Comparison of ENCODE assay signal across 14 cellular contexts in the genomic region with DNA sequence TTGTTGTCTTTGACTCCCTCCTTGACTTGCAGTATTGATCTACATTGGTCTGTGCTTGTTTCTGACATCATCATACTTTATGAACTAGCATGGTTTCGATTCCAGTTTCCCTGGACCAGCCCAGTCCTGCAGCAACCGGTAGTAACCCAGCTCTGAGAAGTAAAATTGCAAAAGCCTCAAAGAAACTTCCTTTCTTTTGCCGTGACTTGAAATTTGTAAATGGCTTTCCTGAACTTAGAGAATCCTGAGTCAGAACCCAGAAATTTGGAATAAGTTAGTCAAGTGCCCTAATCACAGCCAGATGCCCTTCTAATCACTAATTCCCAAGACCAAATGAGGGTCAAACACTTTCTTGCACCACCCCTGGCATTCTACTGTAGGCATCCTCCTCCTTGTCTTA. TPM values are rescaled to one million over a fixed set of nuclear protein-coding genes. Genes with fewer than 3 reads are reported as not detected.
DNase-seq lines count a peak whose midpoint lies in the region; ATAC-seq and TF ChIP-seq lines count a peak whose summit lies in the region.
"Had no signal": no experiment of that assay in that cellular context is flagged by ENCODE, and none has a peak within 500 bp of the region (broad histone marks: within the 10 kb centered on the region; RNA-seq: fewer than 3 reads in every experiment).

No MANE protein-coding gene starts in this region.

- no peaks in the 10 kb centered on the region for H3K27me3 ChIP-seq in mesenchymal stem cell (ENCODE audit: control insufficient read depth in 1 of 2, insufficient read depth in 1 of 2, low read length in 2 of 2)

- H3K4me3 ChIP-seq in mesenchymal stem cell (ENCODE audit: insufficient read depth in 1 of 2, low read depth in 1 of 2, low read length in 2 of 2) = no peak overlapping the region

- DNase-seq in EH (ENCODE audit: low read depth) (peak; percentile 89), HFFc6 (peak; percentile 77), amniotic stem cell (lab: John Stamatoyannopoulos, UW) (peak; percentile 44), mesenchymal stem cell (no peak), OCI-M2 (lab: John Stamatoyannopoulos, UW; ENCODE audit: unreplicated experiment) (no peak), NCI-H510A treated with DMSO at 0.1 percent for 48 hours (lab: John Stamatoyannopoulos, UW) (no peak)
- DNase-seq: activated B cell treated with CpG ODN at 0.5 μM for 24 hours, natural killer cell, NCI-H1436 treated with DMSO at 0.1 percent for 48 hours, retina had no signal

- no peaks in the 10 kb centered on the region for H3K27me3 Mint-ChIP-seq in HFFc6 (ENCODE audit: insufficient read depth)

- no peak overlapping the region for H2BK15ac ChIP-seq in mesenchymal stem cell (ENCODE audit: low read depth, poor library complexity, severe bottlenecking)

- H3K4me1 Mint-ChIP-seq in HFFc6 (ENCODE audit: low read depth) = peaks cover 70% of the 10 kb centered on the region
- H3K4me1 Mint-ChIP-seq: activated B cell treated with CpG ODN at 0.5 μM for 24 hours, natural killer cell had no signal

- H3K9ac ChIP-seq in mesenchymal stem cell (ENCODE audit: low read length) = peak overlapping the region; percentile 66

- ATAC-seq in activated CD4-positive, CD25-positive, alpha-beta regulatory T cell treated with anti-CD3 and anti-CD28 coated beads, Interleukin-2, amount 50 U/mL, for 24 hours = no peak
- ATAC-seq in HG03565 (IDR thresholded peaks at IDR 0.05; ENCODE audit: unreplicated experiment) = no peak
- ATAC-seq: natural killer cell had no signal

- 84% methylated on average over 3 of the region's 3 CpGs for WGBS in mesenchymal stem cell

- H3K9me3 ChIP-seq in mesenchymal stem cell (ENCODE audit: control insufficient read depth, low read length) = peaks cover 5% of the 10 kb centered on the region

- no peak overlapping the region for H3K4me2 ChIP-seq in mesenchymal stem cell (ENCODE audit: low read length, poor library complexity, severe bottlenecking)

- H2AK5ac ChIP-seq in mesenchymal stem cell (ENCODE audit: low read length, severe bottlenecking) = no peak overlapping the region

- H2BK12ac ChIP-seq in mesenchymal stem cell (ENCODE audit: low read length in 2 of 2) = no peak overlapping the region

- no peak overlapping the region for H3K18ac ChIP-seq in mesenchymal stem cell (ENCODE audit: low read depth in 1 of 2, low read length in 2 of 2)

- no peak for TF ChIP-seq CTCF in HFFc6 (IDR thresholded peaks at IDR 0.05)

- no peak overlapping the region for H4K91ac ChIP-seq in mesenchymal stem cell (ENCODE audit: low read length)

- no peak overlapping the region for H3K4ac ChIP-seq in mesenchymal stem cell (ENCODE audit: low read depth in 1 of 2, low read length in 2 of 2)

- H2BK5ac ChIP-seq in mesenchymal stem cell (ENCODE audit: low read depth, low read length, poor library complexity, severe bottlenecking) = no peak overlapping the region

- H3K36me3 ChIP-seq in mesenchymal stem cell (ENCODE audit: control insufficient read depth in 1 of 2, insufficient read depth in 2 of 2, low read depth in 1 of 2, low read length in 2 of 2) = no peaks in the 10 kb centered on the region

- H3K14ac ChIP-seq in mesenchymal stem cell (ENCODE audit: low read length in 2 of 2) = no peak overlapping the region

- no peaks in the 10 kb centered on the region; the same call in 1 of the 2 replicates for H3K36me3 Mint-ChIP-seq in HFFc6 (ENCODE audit: low read depth)
- H3K36me3 Mint-ChIP-seq: natural killer cell had no signal

- H3K9me3 Mint-ChIP-seq in HFFc6 = no peaks in the 10 kb centered on the region; the same call in 1 of the 2 replicates
- H3K9me3 Mint-ChIP-seq: natural killer cell had no signal

- peak overlapping the region; percentile 72 for H3K4me3 Mint-ChIP-seq in HFFc6
- H3K4me3 Mint-ChIP-seq: activated B cell treated with CpG ODN at 0.5 μM for 24 hours, natural killer cell had no signal

- no peaks in the 10 kb centered on the region for H3K4me1 ChIP-seq in mesenchymal stem cell (ENCODE audit: control insufficient read depth, insufficient read depth, low read depth, low read length)

- H3K27ac Mint-ChIP-seq in HFFc6 = peak overlapping the region; percentile 96
- H3K27ac Mint-ChIP-seq: activated B cell treated with CpG ODN at 0.5 μM for 24 hours, natural killer cell had no signal

- H3K23ac ChIP-seq in mesenchymal stem cell (ENCODE audit: low read length in 2 of 2) = no peak overlapping the region

- no peak overlapping the region for H2BK120ac ChIP-seq in mesenchymal stem cell (ENCODE audit: low read depth, low read length)

- no peak overlapping the region for H4K8ac ChIP-seq in mesenchymal stem cell (ENCODE audit: low read length)

- H3K79me1 ChIP-seq in mesenchymal stem cell (replicated peaks; ENCODE audit: low read length, poor library complexity, severe bottlenecking) = no peaks in the 10 kb centered on the region

- no peak overlapping the region for H2AFZ ChIP-seq in mesenchymal stem cell (ENCODE audit: low read depth, low read length)

- no peak overlapping the region for H3K27ac ChIP-seq in mesenchymal stem cell (ENCODE audit: low read length, poor library complexity, severe bottlenecking)

RNA-seq across cellular contexts. Expression of a gene that starts 15.0 kb away (rescaled TPM):
- not detected for total RNA-seq in HFFc6 (2021; fragmentation: NEBNext Ultra II Directional; extraction: Animal tissue kit (Norgen Biotek cat#: 25700))
- polyA plus RNA-seq in mesenchymal stem cell (2013, experiment 1 of 2) = not detected
- polyA plus RNA-seq in mesenchymal stem cell (2013, experiment 2 of 2) = not detected
- total RNA-seq: activated B cell treated with CpG ODN at 0.5 μM for 24 hours, frontal cortex, H4 had no signal

RNA-seq across cellular contexts. Expression of a gene that starts 19.4 kb away (rescaled TPM):
- total RNA-seq in HFFc6 (2021; fragmentation: NEBNext Ultra II Directional; extraction: Animal tissue kit (Norgen Biotek cat#: 25700)) = not detected
- not detected for polyA plus RNA-seq in mesenchymal stem cell (2013, experiment 1 of 2)
- not detected for polyA plus RNA-seq in mesenchymal stem cell (2013, experiment 2 of 2)
- total RNA-seq: activated B cell treated with CpG ODN at 0.5 μM for 24 hours, frontal cortex, H4, natural killer cell had no signal

RNA-seq across cellular contexts. Expression of a gene that starts 49.6 kb away (rescaled TPM):
- not detected for total RNA-seq in HFFc6 (2021; fragmentation: NEBNext Ultra II Directional; extraction: Animal tissue kit (Norgen Biotek cat#: 25700))
- polyA plus RNA-seq in mesenchymal stem cell (2013, experiment 1 of 2) = 0.10 TPM
- polyA plus RNA-seq in mesenchymal stem cell (2013, experiment 2 of 2) = 0.03 TPM
- total RNA-seq: activated B cell treated with CpG ODN at 0.5 μM for 24 hours, H4 had no signal

Comparison
In these comparisons a context has a peak if more than half of its experiments do, and no peak if none do; other contexts are left out.
1. DNase-seq: peak in EH (single experiment), HFFc6 (single experiment) and amniotic stem cell (single experiment); none in mesenchymal stem cell (single experiment), OCI-M2 (single experiment) and NCI-H510A treated with DMSO at 0.1 percent for 48 hours (single experiment).